1 cellular context compared by ENCODE assay signal in genomic region chr19:18683109-18683954, GRCh38.
TF ChIP-seq lines count a peak whose summit lies in the region.

Gene CRTC1, plus strand, starts transcription at chr19:18683680. Its CDS starts 23 bp downstream, at chr19:18683703.

TF ChIP-seq in HepG2, 621 proteins besides CTCF, POLR2A, EP300 and RAD21 (continued from another document and continues in another):
- TF ChIP-seq THAP9 (CRISPR knock-in tag; IDR thresholded peaks at IDR 0.05; ENCODE audit: borderline replicate concordance) (peak; percentile 61; the same call in 1 of the 2 replicates), SALL2 (CRISPR knock-in tag; IDR thresholded peaks at IDR 0.05) (peak; percentile 45), ZHX1 (CRISPR knock-in tag; IDR thresholded peaks at IDR 0.05; ENCODE audit: low read depth) (no peak), CBX1 (IDR thresholded peaks at IDR 0.05; ENCODE audit: low read depth) (no peak), ZNF557 (CRISPR knock-in tag; IDR thresholded peaks at IDR 0.05) (no peak), ZNF350 (CRISPR knock-in tag; IDR thresholded peaks at IDR 0.05; ENCODE audit: borderline replicate concordance, low read depth) (0 out of 2 replicates have a peak, but pooled peaks have one; percentile 37), SRSF1 (optimal IDR thresholded peaks at IDR 0.05; ENCODE audit: low read depth, low read length) (peak; percentile 83), NONO (IDR thresholded peaks at IDR 0.05) (no peak), NONO (CRISPR knock-in tag; conservative IDR thresholded peaks at IDR 0.05) (no peak), RNF2 (conservative IDR thresholded peaks at IDR 0.05; ENCODE audit: low read depth) (no peak), ATAD3A (CRISPR knock-in tag; IDR thresholded peaks at IDR 0.05) (no peak), RBAK (CRISPR knock-in tag; IDR thresholded peaks at IDR 0.05) (no peak), ARNT (IDR thresholded peaks at IDR 0.05) (no peak), ATF3 (CRISPR knock-in tag; IDR thresholded peaks at IDR 0.05) (no peak), FIP1L1 (IDR thresholded peaks at IDR 0.05; ENCODE audit: borderline replicate concordance, insufficient read depth, low read depth, low read length) (no peak), MXD4 (CRISPR knock-in tag; IDR thresholded peaks at IDR 0.05) (no peak)
- TF ChIP-seq, protein P1, sequence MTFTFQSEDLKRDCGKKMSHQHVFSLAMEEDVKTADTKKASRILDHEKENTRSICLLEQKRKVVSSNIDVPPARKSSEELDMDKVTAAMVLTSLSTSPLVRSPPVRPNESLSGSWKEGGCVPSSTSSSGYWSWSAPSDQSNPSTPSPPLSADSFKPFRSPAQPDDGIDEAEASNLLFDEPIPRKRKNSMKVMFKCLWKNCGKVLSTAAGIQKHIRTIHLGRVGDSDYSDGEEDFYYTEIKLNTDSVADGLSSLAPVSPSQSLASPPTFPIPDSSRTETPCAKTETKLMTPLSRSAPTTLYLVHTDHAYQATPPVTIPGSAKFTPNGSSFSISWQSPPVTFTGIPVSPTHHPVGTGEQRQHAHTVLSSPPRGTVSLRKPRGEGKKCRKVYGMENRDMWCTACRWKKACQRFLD (CRISPR knock-in tag; IDR thresholded peaks at IDR 0.05; ENCODE audit: borderline replicate concordance), result no peak
- TF ChIP-seq, protein P2, sequence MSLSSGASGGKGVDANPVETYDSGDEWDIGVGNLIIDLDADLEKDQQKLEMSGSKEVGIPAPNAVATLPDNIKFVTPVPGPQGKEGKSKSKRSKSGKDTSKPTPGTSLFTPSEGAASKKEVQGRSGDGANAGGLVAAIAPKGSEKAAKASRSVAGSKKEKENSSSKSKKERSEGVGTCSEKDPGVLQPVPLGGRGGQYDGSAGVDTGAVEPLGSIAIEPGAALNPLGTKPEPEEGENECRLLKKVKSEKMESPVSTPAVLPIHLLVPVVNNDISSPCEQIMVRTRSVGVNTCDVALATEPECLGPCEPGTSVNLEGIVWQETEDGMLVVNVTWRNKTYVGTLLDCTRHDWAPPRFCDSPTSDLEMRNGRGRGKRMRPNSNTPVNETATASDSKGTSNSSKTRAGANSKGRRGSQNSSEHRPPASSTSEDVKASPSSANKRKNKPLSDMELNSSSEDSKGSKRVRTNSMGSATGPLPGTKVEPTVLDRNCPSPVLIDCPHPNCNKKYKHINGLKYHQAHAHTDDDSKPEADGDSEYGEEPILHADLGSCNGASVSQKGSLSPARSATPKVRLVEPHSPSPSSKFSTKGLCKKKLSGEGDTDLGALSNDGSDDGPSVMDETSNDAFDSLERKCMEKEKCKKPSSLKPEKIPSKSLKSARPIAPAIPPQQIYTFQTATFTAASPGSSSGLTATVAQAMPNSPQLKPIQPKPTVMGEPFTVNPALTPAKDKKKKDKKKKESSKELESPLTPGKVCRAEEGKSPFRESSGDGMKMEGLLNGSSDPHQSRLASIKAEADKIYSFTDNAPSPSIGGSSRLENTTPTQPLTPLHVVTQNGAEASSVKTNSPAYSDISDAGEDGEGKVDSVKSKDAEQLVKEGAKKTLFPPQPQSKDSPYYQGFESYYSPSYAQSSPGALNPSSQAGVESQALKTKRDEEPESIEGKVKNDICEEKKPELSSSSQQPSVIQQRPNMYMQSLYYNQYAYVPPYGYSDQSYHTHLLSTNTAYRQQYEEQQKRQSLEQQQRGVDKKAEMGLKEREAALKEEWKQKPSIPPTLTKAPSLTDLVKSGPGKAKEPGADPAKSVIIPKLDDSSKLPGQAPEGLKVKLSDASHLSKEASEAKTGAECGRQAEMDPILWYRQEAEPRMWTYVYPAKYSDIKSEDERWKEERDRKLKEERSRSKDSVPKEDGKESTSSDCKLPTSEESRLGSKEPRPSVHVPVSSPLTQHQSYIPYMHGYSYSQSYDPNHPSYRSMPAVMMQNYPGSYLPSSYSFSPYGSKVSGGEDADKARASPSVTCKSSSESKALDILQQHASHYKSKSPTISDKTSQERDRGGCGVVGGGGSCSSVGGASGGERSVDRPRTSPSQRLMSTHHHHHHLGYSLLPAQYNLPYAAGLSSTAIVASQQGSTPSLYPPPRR (CRISPR knock-in tag; IDR thresholded peaks at IDR 0.05; ENCODE audit: borderline replicate concordance), result no peak
- TF ChIP-seq, protein P3, sequence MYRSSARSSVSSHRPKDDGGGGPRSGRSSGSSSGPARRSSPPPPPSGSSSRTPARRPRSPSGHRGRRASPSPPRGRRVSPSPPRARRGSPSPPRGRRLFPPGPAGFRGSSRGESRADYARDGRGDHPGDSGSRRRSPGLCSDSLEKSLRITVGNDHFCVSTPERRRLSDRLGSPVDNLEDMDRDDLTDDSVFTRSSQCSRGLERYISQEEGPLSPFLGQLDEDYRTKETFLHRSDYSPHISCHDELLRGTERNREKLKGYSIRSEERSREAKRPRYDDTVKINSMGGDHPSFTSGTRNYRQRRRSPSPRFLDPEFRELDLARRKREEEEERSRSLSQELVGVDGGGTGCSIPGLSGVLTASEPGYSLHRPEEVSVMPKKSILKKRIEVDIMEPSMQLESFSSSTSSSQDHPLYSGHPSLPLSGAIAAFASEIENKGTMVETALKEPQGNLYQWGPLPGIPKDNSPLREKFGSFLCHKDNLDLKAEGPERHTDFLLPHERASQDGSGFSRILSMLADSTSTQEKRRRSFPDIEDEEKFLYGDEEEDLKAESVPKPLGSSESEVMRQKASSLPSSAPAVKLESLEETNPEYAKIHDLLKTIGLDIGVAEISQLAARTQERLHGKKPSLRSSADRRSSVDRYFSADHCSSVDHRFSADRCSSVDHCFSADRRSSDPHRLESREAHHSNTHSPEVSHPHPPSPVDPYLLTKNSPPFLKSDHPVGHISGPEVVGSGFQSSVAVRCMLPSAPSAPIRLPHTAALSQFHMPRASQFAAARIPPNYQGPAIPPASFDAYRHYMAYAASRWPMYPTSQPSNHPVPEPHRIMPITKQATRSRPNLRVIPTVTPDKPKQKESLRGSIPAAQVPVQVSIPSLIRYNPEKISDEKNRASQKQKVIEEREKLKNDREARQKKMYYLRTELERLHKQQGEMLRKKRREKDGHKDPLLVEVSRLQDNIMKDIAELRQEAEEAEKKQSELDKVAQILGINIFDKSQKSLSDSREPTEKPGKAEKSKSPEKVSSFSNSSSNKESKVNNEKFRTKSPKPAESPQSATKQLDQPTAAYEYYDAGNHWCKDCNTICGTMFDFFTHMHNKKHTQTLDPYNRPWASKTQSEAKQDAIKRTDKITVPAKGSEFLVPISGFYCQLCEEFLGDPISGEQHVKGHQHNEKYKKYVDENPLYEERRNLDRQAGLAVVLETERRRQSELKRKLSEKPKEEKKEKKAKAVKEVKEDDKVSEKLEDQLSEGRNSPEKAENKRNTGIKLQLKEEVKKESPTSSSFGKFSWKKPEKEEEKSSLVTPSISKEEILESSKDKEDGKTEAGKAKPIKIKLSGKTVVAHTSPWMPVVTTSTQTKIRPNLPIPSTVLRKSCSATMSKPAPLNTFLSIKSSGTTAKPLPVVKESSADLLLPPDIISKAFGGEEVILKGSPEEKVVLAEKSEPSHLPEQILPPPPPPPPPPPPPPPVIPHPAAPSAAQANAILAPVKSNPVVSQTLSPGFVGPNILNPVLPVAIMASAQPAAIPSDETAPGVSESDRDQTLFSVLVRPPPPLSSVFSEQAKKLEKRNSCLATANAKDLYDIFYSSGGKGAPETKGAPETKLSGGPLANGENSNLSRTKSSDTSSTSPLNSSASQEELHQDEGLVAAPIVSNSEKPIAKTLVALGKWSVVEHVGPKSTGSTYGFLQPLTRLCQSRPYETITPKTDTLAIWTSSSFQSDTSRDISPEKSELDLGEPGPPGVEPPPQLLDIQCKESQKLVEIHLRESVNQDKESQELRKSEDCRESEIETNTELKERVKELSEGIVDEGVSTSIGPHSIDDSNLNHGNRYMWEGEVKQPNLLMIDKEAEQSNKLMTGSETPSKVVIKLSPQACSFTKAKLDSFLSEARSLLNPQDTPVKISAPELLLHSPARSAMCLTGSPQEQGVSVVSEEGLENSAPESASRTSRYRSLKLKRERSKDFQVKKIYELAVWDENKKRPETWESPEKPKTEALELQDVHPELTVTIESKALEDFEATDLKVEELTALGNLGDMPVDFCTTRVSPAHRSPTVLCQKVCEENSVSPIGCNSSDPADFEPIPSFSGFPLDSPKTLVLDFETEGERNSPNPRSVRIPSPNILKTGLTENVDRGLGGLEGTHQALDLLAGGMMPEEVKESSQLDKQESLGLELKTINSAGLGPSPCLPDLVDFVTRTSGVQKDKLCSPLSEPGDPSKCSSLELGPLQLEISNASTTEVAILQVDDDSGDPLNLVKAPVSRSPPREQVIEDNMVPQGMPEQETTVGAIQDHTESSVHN (CRISPR knock-in tag; IDR thresholded peaks at IDR 0.05), result no peak
- TF ChIP-seq, protein P4, sequence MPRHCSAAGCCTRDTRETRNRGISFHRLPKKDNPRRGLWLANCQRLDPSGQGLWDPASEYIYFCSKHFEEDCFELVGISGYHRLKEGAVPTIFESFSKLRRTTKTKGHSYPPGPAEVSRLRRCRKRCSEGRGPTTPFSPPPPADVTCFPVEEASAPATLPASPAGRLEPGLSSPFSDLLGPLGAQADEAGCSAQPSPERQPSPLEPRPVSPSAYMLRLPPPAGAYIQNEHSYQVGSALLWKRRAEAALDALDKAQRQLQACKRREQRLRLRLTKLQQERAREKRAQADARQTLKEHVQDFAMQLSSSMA (CRISPR knock-in tag; IDR thresholded peaks at IDR 0.05), result no peak
- TF ChIP-seq, protein P5, sequence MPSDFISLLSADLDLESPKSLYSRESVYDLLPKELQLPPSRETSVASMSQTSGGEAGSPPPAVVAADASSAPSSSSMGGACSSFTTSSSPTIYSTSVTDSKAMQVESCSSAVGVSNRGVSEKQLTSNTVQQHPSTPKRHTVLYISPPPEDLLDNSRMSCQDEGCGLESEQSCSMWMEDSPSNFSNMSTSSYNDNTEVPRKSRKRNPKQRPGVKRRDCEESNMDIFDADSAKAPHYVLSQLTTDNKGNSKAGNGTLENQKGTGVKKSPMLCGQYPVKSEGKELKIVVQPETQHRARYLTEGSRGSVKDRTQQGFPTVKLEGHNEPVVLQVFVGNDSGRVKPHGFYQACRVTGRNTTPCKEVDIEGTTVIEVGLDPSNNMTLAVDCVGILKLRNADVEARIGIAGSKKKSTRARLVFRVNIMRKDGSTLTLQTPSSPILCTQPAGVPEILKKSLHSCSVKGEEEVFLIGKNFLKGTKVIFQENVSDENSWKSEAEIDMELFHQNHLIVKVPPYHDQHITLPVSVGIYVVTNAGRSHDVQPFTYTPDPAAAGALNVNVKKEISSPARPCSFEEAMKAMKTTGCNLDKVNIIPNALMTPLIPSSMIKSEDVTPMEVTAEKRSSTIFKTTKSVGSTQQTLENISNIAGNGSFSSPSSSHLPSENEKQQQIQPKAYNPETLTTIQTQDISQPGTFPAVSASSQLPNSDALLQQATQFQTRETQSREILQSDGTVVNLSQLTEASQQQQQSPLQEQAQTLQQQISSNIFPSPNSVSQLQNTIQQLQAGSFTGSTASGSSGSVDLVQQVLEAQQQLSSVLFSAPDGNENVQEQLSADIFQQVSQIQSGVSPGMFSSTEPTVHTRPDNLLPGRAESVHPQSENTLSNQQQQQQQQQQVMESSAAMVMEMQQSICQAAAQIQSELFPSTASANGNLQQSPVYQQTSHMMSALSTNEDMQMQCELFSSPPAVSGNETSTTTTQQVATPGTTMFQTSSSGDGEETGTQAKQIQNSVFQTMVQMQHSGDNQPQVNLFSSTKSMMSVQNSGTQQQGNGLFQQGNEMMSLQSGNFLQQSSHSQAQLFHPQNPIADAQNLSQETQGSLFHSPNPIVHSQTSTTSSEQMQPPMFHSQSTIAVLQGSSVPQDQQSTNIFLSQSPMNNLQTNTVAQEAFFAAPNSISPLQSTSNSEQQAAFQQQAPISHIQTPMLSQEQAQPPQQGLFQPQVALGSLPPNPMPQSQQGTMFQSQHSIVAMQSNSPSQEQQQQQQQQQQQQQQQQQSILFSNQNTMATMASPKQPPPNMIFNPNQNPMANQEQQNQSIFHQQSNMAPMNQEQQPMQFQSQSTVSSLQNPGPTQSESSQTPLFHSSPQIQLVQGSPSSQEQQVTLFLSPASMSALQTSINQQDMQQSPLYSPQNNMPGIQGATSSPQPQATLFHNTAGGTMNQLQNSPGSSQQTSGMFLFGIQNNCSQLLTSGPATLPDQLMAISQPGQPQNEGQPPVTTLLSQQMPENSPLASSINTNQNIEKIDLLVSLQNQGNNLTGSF (CRISPR knock-in tag; IDR thresholded peaks at IDR 0.05), result no peak
